8 cellular contexts compared by ENCODE assay signal in genomic region chr3:30199096-30199734, GRCh38.
A peak's percentile ranks its signal among the peaks of the same experiment; 100 is the strongest.
DNase-seq lines count a peak whose midpoint lies in the region; ATAC-seq and TF ChIP-seq lines count a peak whose summit lies in the region.

No MANE protein-coding gene starts in this region.

- no peak overlapping the region for H3K27ac Mint-ChIP-seq in neural crest cell (ENCODE audit: unreplicated experiment)

- no peak overlapping the region for H3K4me3 ChIP-seq in GM12864 (ENCODE audit: low read depth, low read length)
- H3K4me3 ChIP-seq in Peyer's patch, result no peak overlapping the region

- no peak for TF ChIP-seq POLR2A in Peyer's patch (IDR thresholded peaks at IDR 0.05)

- H3K9me3 ChIP-seq in Peyer's patch, result no peaks in the 10 kb centered on the region

- H3K27me3 ChIP-seq in Peyer's patch, result no peaks in the 10 kb centered on the region

- no peaks in the 10 kb centered on the region for H3K4me1 ChIP-seq in Peyer's patch

- TF ChIP-seq CTCF in GM12864 (IDR thresholded peaks at IDR 0.05; ENCODE audit: low read depth, low read length, missing control alignments) (peak; percentile 63), Peyer's patch (IDR thresholded peaks at IDR 0.05) (peak; percentile 52 to 91 (median 89)), neural crest cell (conservative IDR thresholded peaks at IDR 0.05) (peak; percentile 94)

- ATAC-seq in HG03439 (IDR thresholded peaks at IDR 0.05; ENCODE audit: unreplicated experiment), result peak; percentile 78

- H3K4me1 Mint-ChIP-seq in neural crest cell, result no peaks in the 10 kb centered on the region

- H3K27me3 Mint-ChIP-seq in neural crest cell (ENCODE audit: low read depth), result no peaks in the 10 kb centered on the region

- no peaks in the 10 kb centered on the region for H3K36me3 Mint-ChIP-seq in neural crest cell (ENCODE audit: low read depth)

- DNase-seq in GM12864 (ENCODE audit: low read depth), result peak; percentile 3
- peak; percentile 69 to 89 (median 72) for DNase-seq in Peyer's patch
- DNase-seq in activated T-cell treated with anti-CD3 and anti-CD28 coated beads, Interleukin-2, amount 50 U/mL, for 48 hours, result peak; percentile 74 to 77
- peak; percentile 75 for DNase-seq in fibroblast of peridontal ligament (ENCODE audit: extremely low read depth)
- DNase-seq in neural crest cell (ENCODE audit: low read depth, low spot score), result peak; percentile 71
- peak; percentile 43 for DNase-seq in stromal cell of bone marrow (ENCODE audit: low read depth)
- no peak for DNase-seq in cortex of kidney (lab: John Stamatoyannopoulos, UW)

- H3K9me3 Mint-ChIP-seq in neural crest cell, result no peaks in the 10 kb centered on the region

- no peaks in the 10 kb centered on the region for H3K36me3 ChIP-seq in Peyer's patch

- H3K4me3 Mint-ChIP-seq in neural crest cell, result no peak overlapping the region

- H3K27ac ChIP-seq in Peyer's patch, result no peak overlapping the region
